27 cellular contexts compared by ENCODE assay signal in genomic region chr9:82865524-82865923, GRCh38.
"Had no signal": no experiment of that assay in that cellular context is flagged by ENCODE, and none has a peak within 500 bp of the region (broad histone marks: within the 10 kb centered on the region; RNA-seq: fewer than 3 reads in every experiment).

No MANE protein-coding gene starts in this region.

- H3K9me3 ChIP-seq: testis, thoracic aorta, thyroid gland, tibial artery, upper lobe of left lung, upper lobe of right lung, uterus, vagina had no signal

- H3K27me3 ChIP-seq: stomach, suprapubic skin, testis, thyroid gland, tibial artery, tibial nerve, transverse colon, upper lobe of left lung, upper lobe of right lung, uterus, vagina had no signal

- H3K27ac ChIP-seq: stomach, suprapubic skin, testis, thoracic aorta, thyroid gland, tibial artery, tibial nerve, transverse colon, upper lobe of left lung, upper lobe of right lung, uterus, vagina had no signal

- FAIRE-seq: urothelium cell line had no signal

- ATAC-seq: stimulated activated effector memory CD8-positive, alpha-beta T cell treated with anti-CD3 and anti-CD28 coated beads, Interleukin-12 subunit alpha, Interleukin-12 subunit beta, amount 100 ng/mL, for 72 hours; stimulated activated memory B cell treated with anti-CD40 and anti-IgM and Interleukin-4, amounts not matched to agents 10 μg/mL and 1 μg/mL and 100 μg/mL, for 72 hours; stimulated activated naive B cell treated with anti-CD40 and anti-IgM and Interleukin-4, amounts not matched to agents 10 μg/mL and 1 μg/mL and 100 μg/mL, for 72 hours; stimulated activated naive CD8-positive, alpha-beta T cell treated with anti-CD3 and anti-CD28 coated beads, Interleukin-15, amount 100 ng/mL, for 72 hours; stimulated activated naive CD8-positive, alpha-beta T cell treated with anti-CD3 and anti-CD28 coated beads, Interleukin-15, Interleukin-2, amounts not matched to agents 100 U/mL and 50 U/mL, for 24 hours; upper lobe of right lung had no signal

- H3K4me3 ChIP-seq: stomach, suprapubic skin, testis, thoracic aorta, thyroid gland, tibial artery, tibial nerve, transverse colon, upper lobe of left lung, upper lobe of right lung, uterus, vagina had no signal

- DNase-seq: stimulated activated CD4-positive, alpha-beta T cell treated with anti-CD3 and anti-CD28 coated beads, Interleukin-2, amount 100 ng/mL, for 48 hours; stimulated activated CD4-positive, alpha-beta T cell treated with anti-CD3 and anti-CD28 coated beads, Interleukin-4, amount 100 ng/mL, for 1 hour; stimulated activated CD4-positive, alpha-beta T cell treated with anti-CD3 and anti-CD28 coated beads, Interleukin-4, amount 100 ng/mL, for 24 hours; stimulated activated CD4-positive, alpha-beta T cell treated with anti-CD3 and anti-CD28 coated beads, Interleukin-4, amount 100 ng/mL, for 4 hours; stimulated activated CD8-positive, alpha-beta memory T cell treated with anti-CD3 and anti-CD28 coated beads, Interleukin-4, amount 100 ng/mL, for 48 hours; stimulated activated naive B cell treated with anti-CD40 and anti-IgM and Interleukin-4, amounts not matched to agents 10 μg/mL and 1 μg/mL and 100 μg/mL, for 72 hours; stimulated activated naive CD4-positive, alpha-beta T cell; stimulated activated naive CD4-positive, alpha-beta T cell treated with Interleukin-2 at 50 U/mL for 16 hours; stimulated activated naive CD8-positive, alpha-beta T cell treated with anti-CD3 and anti-CD28 coated beads, Interleukin-15, amount 100 ng/mL, for 72 hours; stimulated activated naive CD8-positive, alpha-beta T cell treated with anti-CD3 and anti-CD28 coated beads, Interleukin-15, Interleukin-2, amounts not matched to agents 100 U/mL and 50 U/mL, for 24 hours; stomach; substantia nigra; testis; thyroid gland; tibial artery; transverse colon; trophoblast cell; upper lobe of left lung; upper lobe of right lung; uterus had no signal

- H3K36me3 ChIP-seq: stomach, suprapubic skin, thoracic aorta, thyroid gland, tibial artery, tibial nerve, transverse colon, upper lobe of left lung, upper lobe of right lung, uterus, vagina had no signal

- H3K4me1 ChIP-seq: stomach, suprapubic skin, testis, thyroid gland, tibial artery, tibial nerve, transverse colon, upper lobe of left lung, upper lobe of right lung, uterus, vagina had no signal
